Comparison of ENCODE assay signal across 10 cellular contexts in genomic region chr16:70692481-70693203, GRCh38. TPM values are rescaled to one million over a fixed set of nuclear protein-coding genes. Genes with fewer than 3 reads are reported as not detected.
A peak's percentile ranks its signal among the peaks of the same experiment; 100 is the strongest.
DNase-seq lines count a peak whose midpoint lies in the region; ATAC-seq and TF ChIP-seq lines count a peak whose summit lies in the region.
"Had no signal": no experiment of that assay in that cellular context is flagged by ENCODE, and none has a peak within 500 bp of the region (broad histone marks: within the 10 kb centered on the region; RNA-seq: fewer than 3 reads in every experiment).

No MANE protein-coding gene starts in this region.

- H4K91ac ChIP-seq in trophoblast cell (ENCODE audit: low read depth, low read length) = peak overlapping the region; percentile 95

- H3K4ac ChIP-seq in trophoblast cell (ENCODE audit: low read depth, low read length) = peak overlapping the region; percentile 11

- peak overlapping the region; percentile 34 for H3K18ac ChIP-seq in trophoblast cell (ENCODE audit: low read length)

- intact Hi-C loops in Right ventricle myocardium superior (cut with DNase I) = no loop called here
- intact Hi-C loops in cardiac septum (cut with DNase I) = no loop called here
- intact Hi-C loops in left ventricle myocardium inferior (cut with micrococcal nuclease) = no loop called here
- intact Hi-C loops in aorta (cut with DNase I) = no loop called here

- H2AFZ ChIP-seq in trophoblast cell (ENCODE audit: insufficient read depth, low read length, poor library complexity) = no peak overlapping the region

- H2BK120ac ChIP-seq in trophoblast cell (ENCODE audit: insufficient read depth, low read length, poor library complexity) = peak overlapping the region; percentile 50

- H3K14ac ChIP-seq in trophoblast cell (ENCODE audit: low read length) = peak overlapping the region; percentile 7

- CTCF ChIA-PET in HEK293T (lab: Yijun Ruan, JAX) = interaction anchor here (0.6 kb wide), 1 partner anchor 24 kb away, joined by 8 read pairs; no protein-coding TSS in a partner anchor

- H3K79me2 ChIP-seq in trophoblast cell (ENCODE audit: control insufficient read depth, insufficient read depth, low read length, poor library complexity) = peaks cover 3% of the 10 kb centered on the region

- H3K36me3 ChIP-seq in left ventricle myocardium inferior = no peaks in the 10 kb centered on the region
- peaks cover 0 to 2% of the 10 kb centered on the region in 2 experiments for H3K36me3 ChIP-seq in trophoblast cell (ENCODE audit: control insufficient read depth in 1 of 2, insufficient read depth in 2 of 2, low read length in 2 of 2)
- no peaks in the 10 kb centered on the region for H3K36me3 ChIP-seq in aorta (ENCODE audit: control insufficient read depth in 1 of 2, insufficient read depth in 2 of 2, low read length in 1 of 2)

- H3K4me1 ChIP-seq in left ventricle myocardium inferior = peaks cover 100% of the 10 kb centered on the region
- peaks cover 62 to 71% of the 10 kb centered on the region in 2 experiments for H3K4me1 ChIP-seq in trophoblast cell (ENCODE audit: control insufficient read depth in 1 of 2, insufficient read depth in 2 of 2, low read length in 2 of 2)
- H3K4me1 ChIP-seq in aorta (ENCODE audit: control insufficient read depth in 1 of 2, insufficient read depth in 2 of 2, low read length in 2 of 2) = peaks cover 0 to 2% of the 10 kb centered on the region in 2 donors

- no peak overlapping the region for H4K12ac ChIP-seq in trophoblast cell (ENCODE audit: low read depth, low read length)

- H3K27ac ChIP-seq in left ventricle myocardium inferior (replicated peaks) (peak overlapping the region; percentile 93), trophoblast cell (ENCODE audit: low read depth, low read length) (no peak overlapping the region), aorta (ENCODE audit: low read depth in 1 of 2, low read length in 2 of 2) (peak overlapping the region; percentile 92 to 97)

- peak overlapping the region; percentile 7 for H2BK5ac ChIP-seq in trophoblast cell (ENCODE audit: low read depth, low read length, poor library complexity)

- no CpG with 5 or more reads among the region's 21 CpGs for WGBS in trophoblast cell (ENCODE audit: extremely low coverage, insufficient coverage, insufficient read length)
- WGBS in aorta, 2 donors = 26 to 33% methylated on average over 21 of the region's 21 CpGs

- DNase-seq in Right ventricle myocardium superior (peak; percentile 39), cardiac septum (ENCODE audit: low spot score) (no peak), left ventricle myocardium inferior (no peak), trophoblast cell (peak; percentile 57 to 60), aorta (no peak), Ammon's horn (ENCODE audit: low spot score) (no peak), NCI-H446 (lab: John Stamatoyannopoulos, UW) (no peak), HEK293T (ENCODE audit: extremely low spot score) (no peak)
- DNase-seq: activated naive CD4-positive, alpha-beta T cell treated with anti-CD3 and anti-CD28 coated beads, Interleukin-2, amount 10 ng/mL, durations not matched to agents 7 days and 5 days; KG1 had no signal

- POLR2A ChIA-PET in HEK293T (lab: Yijun Ruan, JAX) = no interaction called here

- peaks cover 52% of the 10 kb centered on the region for H3K79me1 ChIP-seq in trophoblast cell (ENCODE audit: low read length)

- H3K23ac ChIP-seq in trophoblast cell (ENCODE audit: low read length) = no peak overlapping the region

- no peaks in the 10 kb centered on the region for H3K9me3 ChIP-seq in left ventricle myocardium inferior (replicated peaks)
- H3K9me3 ChIP-seq in trophoblast cell (ENCODE audit: insufficient read depth, low read depth, low read length) = no peaks in the 10 kb centered on the region
- no peaks in the 10 kb centered on the region for H3K9me3 ChIP-seq in aorta (ENCODE audit: control insufficient read depth, low read length)

- TF ChIP-seq CTCF in left ventricle myocardium inferior (IDR thresholded peaks at IDR 0.05; ENCODE audit: borderline replicate concordance) = no peak

- H3K27me3 ChIP-seq in left ventricle myocardium inferior (ENCODE audit: low read depth) (no peaks in the 10 kb centered on the region), trophoblast cell (ENCODE audit: insufficient read depth, low read length) (no peaks in the 10 kb centered on the region), aorta (ENCODE audit: control insufficient read depth in 1 of 2, insufficient read depth in 2 of 2, low read length in 1 of 2) (no peaks in the 10 kb centered on the region)

- H3K4me3 ChIP-seq in left ventricle myocardium inferior (no peak overlapping the region), trophoblast cell (ENCODE audit: low read depth, low read length) (no peak overlapping the region), aorta (ENCODE audit: low read length in 2 of 2) (no peak overlapping the region)

- H4K8ac ChIP-seq in trophoblast cell (ENCODE audit: low read depth, low read length) = peak overlapping the region; percentile 33

- peak overlapping the region; percentile 77 for H2AK5ac ChIP-seq in trophoblast cell (ENCODE audit: low read length)

- H3K9ac ChIP-seq in trophoblast cell (ENCODE audit: low read length) = no peak overlapping the region

- ATAC-seq in Right ventricle myocardium superior (ENCODE audit: poor library complexity) (no peak), aorta (ENCODE audit: low FRiP score) (peak; percentile 2)

- H2BK12ac ChIP-seq in trophoblast cell (ENCODE audit: low read length) = peak overlapping the region; percentile 58

- no peak overlapping the region for H3K4me2 ChIP-seq in trophoblast cell (ENCODE audit: low read length)

TF ChIP-seq in HEK293T, 16 proteins besides CTCF, POLR2A, EP300 and RAD21:
- TF ChIP-seq LEF1 (IDR thresholded peaks at IDR 0.05; ENCODE audit: borderline replicate concordance) = no peak
- TF ChIP-seq SUZ12 (IDR thresholded peaks at IDR 0.05) = no peak
- TF ChIP-seq NFRKB (IDR thresholded peaks at IDR 0.05) = no peak
- TF ChIP-seq BHLHE40 (IDR thresholded peaks at IDR 0.05; ENCODE audit: borderline replicate concordance) = no peak
- no peak for TF ChIP-seq FOXK2 (IDR thresholded peaks at IDR 0.05)
- no peak for TF ChIP-seq FOXA1 (IDR thresholded peaks at IDR 0.05)
- no peak for TF ChIP-seq ARNT (IDR thresholded peaks at IDR 0.05)
- TF ChIP-seq L3MBTL2 (conservative IDR thresholded peaks at IDR 0.05) = no peak
- TF ChIP-seq CTBP1 (IDR thresholded peaks at IDR 0.05; ENCODE audit: borderline replicate concordance) = no peak
- no peak for TF ChIP-seq SP1 (IDR thresholded peaks at IDR 0.05)
- TF ChIP-seq HDGF (IDR thresholded peaks at IDR 0.05; ENCODE audit: borderline replicate concordance) = no peak
- TF ChIP-seq, protein P1, sequence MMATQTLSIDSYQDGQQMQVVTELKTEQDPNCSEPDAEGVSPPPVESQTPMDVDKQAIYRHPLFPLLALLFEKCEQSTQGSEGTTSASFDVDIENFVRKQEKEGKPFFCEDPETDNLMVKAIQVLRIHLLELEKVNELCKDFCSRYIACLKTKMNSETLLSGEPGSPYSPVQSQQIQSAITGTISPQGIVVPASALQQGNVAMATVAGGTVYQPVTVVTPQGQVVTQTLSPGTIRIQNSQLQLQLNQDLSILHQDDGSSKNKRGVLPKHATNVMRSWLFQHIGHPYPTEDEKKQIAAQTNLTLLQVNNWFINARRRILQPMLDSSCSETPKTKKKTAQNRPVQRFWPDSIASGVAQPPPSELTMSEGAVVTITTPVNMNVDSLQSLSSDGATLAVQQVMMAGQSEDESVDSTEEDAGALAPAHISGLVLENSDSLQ (IDR thresholded peaks at IDR 0.05) = no peak
- TF ChIP-seq ZNF384 (IDR thresholded peaks at IDR 0.05) = no peak
- TF ChIP-seq ELF4 (IDR thresholded peaks at IDR 0.05) = no peak
- no peak for TF ChIP-seq FOXM1 (IDR thresholded peaks at IDR 0.05; ENCODE audit: borderline replicate concordance)
- no peak for TF ChIP-seq TARDBP (IDR thresholded peaks at IDR 0.05)

RNA-seq across cellular contexts. Expression of gene MTSS2, which starts 6.8 kb away (rescaled TPM):
- 74.1 TPM for total RNA-seq in Right ventricle myocardium superior
- total RNA-seq in cardiac septum = 63.4 TPM
- total RNA-seq in left ventricle myocardium inferior = 83.9 TPM
- polyA plus RNA-seq in trophoblast cell (2013) = 164 and 171 TPM in 2 replicates
- total RNA-seq in aorta = 10 to 100 TPM; 65.7 to 87.4 TPM
- polyA plus RNA-seq in aorta = 10 to 100 TPM; 22.0 to 33.4 TPM

RNA-seq across cellular contexts. Expression of gene IL34, which starts 46.3 kb away (rescaled TPM):
- total RNA-seq in Right ventricle myocardium superior (1.6 TPM), cardiac septum (1.2 TPM), left ventricle myocardium inferior (2.1 TPM), aorta (10 to 100 TPM; 14.2 to 21.9 TPM)
- polyA plus RNA-seq in trophoblast cell (2013) = 0.15 and 0.18 TPM in 2 replicates
- 10 to 100 TPM; 19.4 to 98.6 TPM for polyA plus RNA-seq in aorta

Comparison
In these comparisons a context has a peak if more than half of its experiments do, and no peak if none do; other contexts are left out.
1. DNase-seq: peak in Right ventricle myocardium superior (single experiment) and trophoblast cell (2 of 2); none in cardiac septum (single experiment), left ventricle myocardium inferior (single experiment), aorta (0 of 2), Ammon's horn (single experiment), NCI-H446 (0 of 2) and HEK293T (single experiment).